In genomic region chr13:51834581-51835158, GRCh38 we compare ENCODE assay signal across 27 cellular contexts. TPM values are rescaled to one million over a fixed set of nuclear protein-coding genes. Genes with fewer than 3 reads are reported as not detected.
DNase-seq lines count a peak whose midpoint lies in the region; ATAC-seq and TF ChIP-seq lines count a peak whose summit lies in the region.
"Had no signal": no experiment of that assay in that cellular context is flagged by ENCODE, and none has a peak within 500 bp of the region (broad histone marks: within the 10 kb centered on the region; RNA-seq: fewer than 3 reads in every experiment).

No MANE protein-coding gene starts in this region.

- intact Hi-C loops in activated CD8-positive, alpha-beta T cell treated with anti-CD3 and anti-CD28 coated beads for 36 hours (cut with micrococcal nuclease) = no loop called here

- no peak overlapping the region for H3K4me3 ChIP-seq in DOHH2 (ENCODE audit: low read length)
- H3K4me3 ChIP-seq: gastroesophageal sphincter, left lung, psoas muscle, upper lobe of left lung had no signal

- H3F3A ChIP-seq in DOHH2 (ENCODE audit: control insufficient read depth, insufficient read depth) = peaks cover 13% of the 10 kb centered on the region

- no peak overlapping the region for H3K27ac Mint-ChIP-seq in activated CD8-positive, alpha-beta T cell treated with anti-CD3 and anti-CD28 coated beads, Interleukin-2, amount 10 ng/mL, durations not matched to agents 7 days and 5 days
- no peak overlapping the region for H3K27ac Mint-ChIP-seq in activated CD8-positive, alpha-beta T cell treated with anti-CD3 and anti-CD28 coated beads for 36 hours
- H3K27ac Mint-ChIP-seq: activated CD4-positive, alpha-beta memory T cell treated with anti-CD3 and anti-CD28 coated beads, Interleukin-2, amount 10 ng/mL, durations not matched to agents 7 days and 5 days; dendritic cell treated with granulocyte-macrophage colony-stimulating factor and Interleukin-4, amounts not matched to agents 40 ng/mL and 50 ng/mL, for 4 days; stimulated activated naive B cell treated with anti-CD40 and anti-IgM and Interleukin-4, amounts not matched to agents 10 μg/mL and 1 μg/mL and 100 μg/mL, for 72 hours; T-helper 1 cell treated with Interleukin-12 subunit alpha and Interleukin-12 subunit beta and Interleukin-4 antibody, amounts not matched to agents 30 μg/mL and 1 μg/mL, for 36 hours had no signal

- DNase-seq in activated CD8-positive, alpha-beta T cell treated with anti-CD3 and anti-CD28 coated beads, Interleukin-2, amount 10 ng/mL, durations not matched to agents 7 days and 5 days = peak; percentile 15
- DNase-seq in activated CD8-positive, alpha-beta T cell treated with anti-CD3 and anti-CD28 coated beads for 36 hours = no peak
- DNase-seq in NCI-H2171 treated with DMSO at 0.1 percent for 48 hours (lab: John Stamatoyannopoulos, UW) = peak; percentile 98
- peak; percentile 32 for DNase-seq in islet precursor cell
- no peak for DNase-seq in mucosa of gallbladder (ENCODE audit: low spot score)
- DNase-seq in dermis blood vessel endothelial cell = no peak
- DNase-seq in epidermal melanocyte (ENCODE audit: insufficient read length, low spot score) = no peak
- DNase-seq: ACHN; activated CD4-positive, alpha-beta memory T cell treated with anti-CD3 and anti-CD28 coated beads, Interleukin-2, amount 10 ng/mL, durations not matched to agents 7 days and 5 days; activated CD4-positive, CD25-positive, alpha-beta regulatory T cell treated with anti-CD3 and anti-CD28 coated beads, Interleukin-2, amount 50 U/mL, for 72 hours; activated effector memory CD4-positive, alpha-beta T cell treated with Interleukin-2 at 50 U/mL for 16 hours; hippocampal formation; left lung; mesendoderm; NCI-H187 treated with DMSO at 0.1 percent for 48 hours; NCI-H510A; psoas muscle; stimulated activated CD4-positive, alpha-beta T cell treated with anti-CD3 and anti-CD28 coated beads, Interleukin-15, amount 100 ng/mL, for 24 hours; stimulated activated naive B cell treated with anti-CD40 and anti-IgM and Interleukin-4, amounts not matched to agents 10 μg/mL and 1 μg/mL and 100 μg/mL, for 72 hours; upper lobe of left lung had no signal

- H3K27ac ChIP-seq in DOHH2 (ENCODE audit: low read depth, low read length) = no peak overlapping the region
- H3K27ac ChIP-seq: gastroesophageal sphincter, left lung, psoas muscle, upper lobe of left lung had no signal

- no peaks in the 10 kb centered on the region for H3K9me2 ChIP-seq in DOHH2 (replicated peaks; ENCODE audit: control insufficient read depth, low read length)

- H3K36me3 ChIP-seq in DOHH2 (ENCODE audit: control insufficient read depth, low read length) = no peaks in the 10 kb centered on the region
- H3K36me3 ChIP-seq: gastroesophageal sphincter, left lung, upper lobe of left lung had no signal

- no peaks in the 10 kb centered on the region for H3K36me3 Mint-ChIP-seq in activated CD8-positive, alpha-beta T cell treated with anti-CD3 and anti-CD28 coated beads, Interleukin-2, amount 10 ng/mL, durations not matched to agents 7 days and 5 days (ENCODE audit: low read depth)
- H3K36me3 Mint-ChIP-seq in activated CD8-positive, alpha-beta T cell treated with anti-CD3 and anti-CD28 coated beads for 36 hours (ENCODE audit: low read depth) = no peaks in the 10 kb centered on the region
- H3K36me3 Mint-ChIP-seq: stimulated activated naive B cell treated with anti-CD40 and anti-IgM and Interleukin-4, amounts not matched to agents 10 μg/mL and 1 μg/mL and 100 μg/mL, for 72 hours had no signal

- no peaks in the 10 kb centered on the region for H3K79me2 ChIP-seq in DOHH2 (ENCODE audit: control insufficient read depth, low read length)

- POLR2A ChIA-PET in activated CD8-positive, alpha-beta T cell treated with anti-CD3 and anti-CD28 coated beads, Interleukin-2, amount 10 ng/mL, durations not matched to agents 7 days and 5 days (lab: Charles Lee) = interaction anchor here (1.0 kb wide), 1 partner anchor 13 kb away, joined by 3 read pairs; no protein-coding TSS in a partner anchor
- POLR2A ChIA-PET in activated CD8-positive, alpha-beta T cell treated with anti-CD3 and anti-CD28 coated beads for 36 hours (lab: Charles Lee) = interaction anchor here (1.7 kb wide), 1 partner anchor 16 kb away, joined by 4 read pairs; no protein-coding TSS in a partner anchor

- H3K4me2 ChIP-seq in DOHH2 (ENCODE audit: low read length) = peak overlapping the region; percentile 87; the same call in 1 of the 2 replicates

- no peak for TF ChIP-seq CTCF in activated CD8-positive, alpha-beta T cell treated with anti-CD3 and anti-CD28 coated beads for 36 hours (IDR thresholded peaks at IDR 0.05)
- no peak for TF ChIP-seq CTCF in DOHH2 (IDR thresholded peaks at IDR 0.05; ENCODE audit: low read depth, low read length, poor library complexity, severe bottlenecking)

- no peak overlapping the region for H3K4me3 Mint-ChIP-seq in activated CD8-positive, alpha-beta T cell treated with anti-CD3 and anti-CD28 coated beads, Interleukin-2, amount 10 ng/mL, durations not matched to agents 7 days and 5 days
- H3K4me3 Mint-ChIP-seq in activated CD8-positive, alpha-beta T cell treated with anti-CD3 and anti-CD28 coated beads for 36 hours = no peak overlapping the region
- H3K4me3 Mint-ChIP-seq: activated CD4-positive, alpha-beta memory T cell treated with anti-CD3 and anti-CD28 coated beads, Interleukin-2, amount 10 ng/mL, durations not matched to agents 7 days and 5 days; dendritic cell treated with granulocyte-macrophage colony-stimulating factor and Interleukin-4, amounts not matched to agents 40 ng/mL and 50 ng/mL, for 4 days; stimulated activated naive B cell treated with anti-CD40 and anti-IgM and Interleukin-4, amounts not matched to agents 10 μg/mL and 1 μg/mL and 100 μg/mL, for 72 hours; T-helper 1 cell treated with Interleukin-12 subunit alpha and Interleukin-12 subunit beta and Interleukin-4 antibody, amounts not matched to agents 30 μg/mL and 1 μg/mL, for 36 hours had no signal

- H3K27me3 Mint-ChIP-seq in activated CD8-positive, alpha-beta T cell treated with anti-CD3 and anti-CD28 coated beads, Interleukin-2, amount 10 ng/mL, durations not matched to agents 7 days and 5 days (ENCODE audit: low read depth) = no peaks in the 10 kb centered on the region
- no peaks in the 10 kb centered on the region for H3K27me3 Mint-ChIP-seq in activated CD8-positive, alpha-beta T cell treated with anti-CD3 and anti-CD28 coated beads for 36 hours
- H3K27me3 Mint-ChIP-seq: dendritic cell treated with granulocyte-macrophage colony-stimulating factor and Interleukin-4, amounts not matched to agents 40 ng/mL and 50 ng/mL, for 4 days had no signal

- no peaks in the 10 kb centered on the region for H3K27me3 ChIP-seq in DOHH2 (ENCODE audit: control insufficient read depth, low read length)
- H3K27me3 ChIP-seq: gastroesophageal sphincter, left lung, upper lobe of left lung had no signal

- peaks cover 52% of the 10 kb centered on the region for H3K4me1 Mint-ChIP-seq in activated CD8-positive, alpha-beta T cell treated with anti-CD3 and anti-CD28 coated beads, Interleukin-2, amount 10 ng/mL, durations not matched to agents 7 days and 5 days (ENCODE audit: low read depth)
- peaks cover 51% of the 10 kb centered on the region for H3K4me1 Mint-ChIP-seq in activated CD8-positive, alpha-beta T cell treated with anti-CD3 and anti-CD28 coated beads for 36 hours (ENCODE audit: low read depth)

- no peaks in the 10 kb centered on the region for H4K20me1 ChIP-seq in DOHH2 (ENCODE audit: control insufficient read depth, insufficient read depth, low read depth, low read length)

- ATAC-seq in activated CD8-positive, alpha-beta T cell treated with anti-CD3 and anti-CD28 coated beads, Interleukin-2, amount 10 ng/mL, durations not matched to agents 7 days and 5 days = no peak
- ATAC-seq in activated CD8-positive, alpha-beta T cell treated with anti-CD3 and anti-CD28 coated beads for 36 hours = no peak
- ATAC-seq: gastroesophageal sphincter; left lung; psoas muscle; stimulated activated naive B cell treated with anti-CD40 and anti-IgM and Interleukin-4, amounts not matched to agents 10 μg/mL and 1 μg/mL and 100 μg/mL, for 72 hours had no signal

- CTCF ChIA-PET in activated CD8-positive, alpha-beta T cell treated with anti-CD3 and anti-CD28 coated beads, Interleukin-2, amount 10 ng/mL, durations not matched to agents 7 days and 5 days (lab: Charles Lee) = interaction anchor here (0.8 to 9.4 kb wide), 8 partner anchors 9 to 178 kb away, joined by 3 to 251 read pairs (median 5); partner anchors contain the start of gene ALG11
- CTCF ChIA-PET in activated CD8-positive, alpha-beta T cell treated with anti-CD3 and anti-CD28 coated beads for 36 hours (lab: Charles Lee) = interaction anchor here (1.1 to 5.8 kb wide), 7 partner anchors 8 to 254 kb away, joined by 3 to 150 read pairs (median 4); partner anchors contain the start of gene TMEM272

- H3K9me3 ChIP-seq in DOHH2 (ENCODE audit: control insufficient read depth, insufficient read depth, low read length) = no peaks in the 10 kb centered on the region
- H3K9me3 ChIP-seq: gastroesophageal sphincter, left lung, psoas muscle, upper lobe of left lung had no signal

- H3K4me1 ChIP-seq in DOHH2 (ENCODE audit: control insufficient read depth, low read length) = peaks cover 52% of the 10 kb centered on the region
- H3K4me1 ChIP-seq: psoas muscle had no signal

- no peaks in the 10 kb centered on the region for H3K9me3 Mint-ChIP-seq in activated CD8-positive, alpha-beta T cell treated with anti-CD3 and anti-CD28 coated beads, Interleukin-2, amount 10 ng/mL, durations not matched to agents 7 days and 5 days (ENCODE audit: insufficient read depth)
- no peaks in the 10 kb centered on the region for H3K9me3 Mint-ChIP-seq in activated CD8-positive, alpha-beta T cell treated with anti-CD3 and anti-CD28 coated beads for 36 hours
- H3K9me3 Mint-ChIP-seq: activated CD4-positive, alpha-beta memory T cell treated with anti-CD3 and anti-CD28 coated beads, Interleukin-2, amount 10 ng/mL, durations not matched to agents 7 days and 5 days; dendritic cell treated with granulocyte-macrophage colony-stimulating factor and Interleukin-4, amounts not matched to agents 40 ng/mL and 50 ng/mL, for 4 days; stimulated activated naive B cell treated with anti-CD40 and anti-IgM and Interleukin-4, amounts not matched to agents 10 μg/mL and 1 μg/mL and 100 μg/mL, for 72 hours; T-helper 1 cell treated with Interleukin-12 subunit alpha and Interleukin-12 subunit beta and Interleukin-4 antibody, amounts not matched to agents 30 μg/mL and 1 μg/mL, for 36 hours had no signal

RNA-seq across cellular contexts. Expression of gene TMEM272, which starts 10.3 kb away (rescaled TPM):
- under 1 TPM; 0.23 to 0.29 TPM for total RNA-seq in activated CD8-positive, alpha-beta T cell treated with anti-CD3 and anti-CD28 coated beads, Interleukin-2, amount 10 ng/mL, durations not matched to agents 7 days and 5 days
- under 1 TPM; 0.18 to 0.32 TPM for total RNA-seq in activated CD8-positive, alpha-beta T cell treated with anti-CD3 and anti-CD28 coated beads for 36 hours
- total RNA-seq in mucosa of gallbladder (1.0 TPM), dermis blood vessel endothelial cell (not detected in 2 replicates)
- total RNA-seq: fibroblast of lung, myocyte had no signal

RNA-seq across cellular contexts. Expression of gene CCDC70, which starts 27.1 kb away (rescaled TPM):
- total RNA-seq in activated CD8-positive, alpha-beta T cell treated with anti-CD3 and anti-CD28 coated beads, Interleukin-2, amount 10 ng/mL, durations not matched to agents 7 days and 5 days = not detected
- under 1 TPM; 0.45 to 0.72 TPM for total RNA-seq in activated CD8-positive, alpha-beta T cell treated with anti-CD3 and anti-CD28 coated beads for 36 hours
- total RNA-seq in mucosa of gallbladder (not detected), dermis blood vessel endothelial cell (not detected in 2 replicates)
- total RNA-seq: activated CD4-positive, alpha-beta memory T cell treated with anti-CD3 and anti-CD28 coated beads, Interleukin-2, amount 10 ng/mL, durations not matched to agents 7 days and 5 days; astrocyte; fibroblast of lung; gastroesophageal sphincter; left lung; myocyte; psoas muscle; upper lobe of left lung had no signal

RNA-seq across cellular contexts. Expression of gene DHRS12, which starts 30.7 kb away (rescaled TPM):
- 10 to 100 TPM in 1 of 2 experiments, 1 to 10 TPM in 1; 8.9 to 10.0 TPM for total RNA-seq in activated CD8-positive, alpha-beta T cell treated with anti-CD3 and anti-CD28 coated beads, Interleukin-2, amount 10 ng/mL, durations not matched to agents 7 days and 5 days
- total RNA-seq in activated CD8-positive, alpha-beta T cell treated with anti-CD3 and anti-CD28 coated beads for 36 hours = 1 to 10 TPM; 6.6 to 6.7 TPM
- total RNA-seq in mucosa of gallbladder = 12.3 TPM
- 5.0 and 7.1 TPM in 2 replicates for total RNA-seq in dermis blood vessel endothelial cell

Comparison
In these comparisons a context has a peak if more than half of its experiments do, and no peak if none do; other contexts are left out.
1. DNase-seq: peak in activated CD8-positive, alpha-beta T cell treated with anti-CD3 and anti-CD28 coated beads, Interleukin-2, amount 10 ng/mL, durations not matched to agents 7 days and 5 days (single experiment), NCI-H2171 treated with DMSO at 0.1 percent for 48 hours (single experiment) and islet precursor cell (single experiment); none in activated CD8-positive, alpha-beta T cell treated with anti-CD3 and anti-CD28 coated beads for 36 hours (single experiment), mucosa of gallbladder (single experiment), dermis blood vessel endothelial cell (single experiment) and epidermal melanocyte (single experiment).